Comparison of ENCODE assay signal across 2 cellular contexts in the genomic region with DNA sequence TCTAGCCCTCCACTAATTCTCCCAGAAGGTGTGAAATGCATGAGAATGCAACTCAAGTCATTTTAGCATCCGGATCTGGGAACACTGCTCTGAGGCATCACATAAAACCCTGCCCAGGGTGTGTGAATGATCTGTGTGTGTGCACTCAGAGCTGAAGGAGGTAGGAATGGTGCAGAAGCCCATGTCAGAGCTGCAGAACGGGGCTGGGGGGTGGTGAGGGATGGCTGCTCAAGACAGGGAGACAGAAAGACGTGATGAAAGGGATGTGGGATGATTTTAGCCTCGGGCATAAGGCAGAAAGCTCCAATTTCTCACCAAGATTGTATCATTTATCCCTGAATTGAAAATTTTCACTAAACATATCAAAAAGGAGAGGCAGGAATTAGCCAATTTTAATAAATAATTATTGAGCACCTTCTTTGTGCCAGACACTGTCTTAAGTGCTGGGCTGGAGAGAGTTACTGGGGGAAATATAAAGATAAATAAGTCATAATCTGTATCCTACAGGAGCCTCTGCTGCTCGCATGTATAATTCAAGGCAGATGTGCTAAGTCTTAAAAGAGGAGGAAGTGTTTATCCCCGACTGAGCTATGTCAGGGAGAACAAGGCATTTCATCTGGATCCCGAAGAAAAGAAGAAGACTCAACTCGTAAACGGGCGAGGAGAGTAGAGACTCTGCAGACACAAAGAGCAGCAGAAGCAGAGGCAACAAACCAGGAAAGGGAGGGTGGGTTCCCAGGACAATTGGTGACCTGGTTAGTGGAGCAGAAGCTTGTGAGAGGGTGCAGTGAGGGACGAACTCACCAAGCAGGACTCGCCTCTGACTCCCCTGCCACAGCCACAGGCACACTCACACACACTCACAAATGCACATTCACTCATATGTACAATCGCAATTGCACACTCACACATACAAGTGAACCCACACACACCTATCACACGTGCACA.
TF ChIP-seq lines count a peak whose summit lies in the region.

No MANE protein-coding gene starts in this region.

TF ChIP-seq in IMR-90, 13 proteins besides CTCF, POLR2A, EP300 and RAD21 (continued from another document):
- TF ChIP-seq CEBPB (IDR thresholded peaks at IDR 0.05; ENCODE audit: low read depth, low read length) (no peak), ELK1 (IDR thresholded peaks at IDR 0.05; ENCODE audit: borderline replicate concordance, low read depth, low read length) (no peak)

TF ChIP-seq in neural cell, 6 proteins besides CTCF, POLR2A, EP300 and RAD21 (continued from another document):
- TF ChIP-seq, protein P1, sequence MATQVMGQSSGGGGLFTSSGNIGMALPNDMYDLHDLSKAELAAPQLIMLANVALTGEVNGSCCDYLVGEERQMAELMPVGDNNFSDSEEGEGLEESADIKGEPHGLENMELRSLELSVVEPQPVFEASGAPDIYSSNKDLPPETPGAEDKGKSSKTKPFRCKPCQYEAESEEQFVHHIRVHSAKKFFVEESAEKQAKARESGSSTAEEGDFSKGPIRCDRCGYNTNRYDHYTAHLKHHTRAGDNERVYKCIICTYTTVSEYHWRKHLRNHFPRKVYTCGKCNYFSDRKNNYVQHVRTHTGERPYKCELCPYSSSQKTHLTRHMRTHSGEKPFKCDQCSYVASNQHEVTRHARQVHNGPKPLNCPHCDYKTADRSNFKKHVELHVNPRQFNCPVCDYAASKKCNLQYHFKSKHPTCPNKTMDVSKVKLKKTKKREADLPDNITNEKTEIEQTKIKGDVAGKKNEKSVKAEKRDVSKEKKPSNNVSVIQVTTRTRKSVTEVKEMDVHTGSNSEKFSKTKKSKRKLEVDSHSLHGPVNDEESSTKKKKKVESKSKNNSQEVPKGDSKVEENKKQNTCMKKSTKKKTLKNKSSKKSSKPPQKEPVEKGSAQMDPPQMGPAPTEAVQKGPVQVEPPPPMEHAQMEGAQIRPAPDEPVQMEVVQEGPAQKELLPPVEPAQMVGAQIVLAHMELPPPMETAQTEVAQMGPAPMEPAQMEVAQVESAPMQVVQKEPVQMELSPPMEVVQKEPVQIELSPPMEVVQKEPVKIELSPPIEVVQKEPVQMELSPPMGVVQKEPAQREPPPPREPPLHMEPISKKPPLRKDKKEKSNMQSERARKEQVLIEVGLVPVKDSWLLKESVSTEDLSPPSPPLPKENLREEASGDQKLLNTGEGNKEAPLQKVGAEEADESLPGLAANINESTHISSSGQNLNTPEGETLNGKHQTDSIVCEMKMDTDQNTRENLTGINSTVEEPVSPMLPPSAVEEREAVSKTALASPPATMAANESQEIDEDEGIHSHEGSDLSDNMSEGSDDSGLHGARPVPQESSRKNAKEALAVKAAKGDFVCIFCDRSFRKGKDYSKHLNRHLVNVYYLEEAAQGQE (IDR thresholded peaks at IDR 0.05; ENCODE audit: borderline replicate concordance) = no peak
- TF ChIP-seq EZH2 (IDR thresholded peaks at IDR 0.05; ENCODE audit: borderline replicate concordance, insufficient read depth, low read length, poor library complexity, severe bottlenecking) (no peak), POLR2AphosphoS5 (IDR thresholded peaks at IDR 0.05) (no peak), TAF1 (IDR thresholded peaks at IDR 0.05; ENCODE audit: low read depth) (no peak)
TF ChIP-seq in neural cell: peak in this region for 0.
